ENCODE assay signal across 12 cellular contexts in genomic region chr5:78508231-78508765, GRCh38.
DNase-seq lines count a peak whose midpoint lies in the region; FAIRE-seq and TF ChIP-seq lines count a peak whose summit lies in the region.
"Had no signal": no experiment of that assay in that cellular context is flagged by ENCODE, and none has a peak within 500 bp of the region (broad histone marks: within the 10 kb centered on the region; RNA-seq: fewer than 3 reads in every experiment).

No MANE protein-coding gene starts in this region.

- H3K27me3 Mint-ChIP-seq in nephron (ENCODE audit: low read depth) = no peaks in the 10 kb centered on the region

- TF ChIP-seq CTCF in coronary artery (IDR thresholded peaks at IDR 0.05) = no peak
- no peak for TF ChIP-seq CTCF in nephron (IDR thresholded peaks at IDR 0.05; ENCODE audit: unreplicated experiment in 3 of 3)
- TF ChIP-seq CTCF in uterus (IDR thresholded peaks at IDR 0.05) = no peak

- H4K20me1 ChIP-seq in Karpas-422 (ENCODE audit: insufficient read depth, low read depth, low read length) = no peaks in the 10 kb centered on the region

- H3K9me3 ChIP-seq in Karpas-422 (ENCODE audit: low read length) (no peaks in the 10 kb centered on the region), uterus (no peaks in the 10 kb centered on the region), HAP-1 (no peaks in the 10 kb centered on the region; the same call in 1 of the 2 replicates)
- H3K9me3 ChIP-seq: thyroid gland had no signal

- H3K79me2 ChIP-seq in Karpas-422 (ENCODE audit: low read length) = no peaks in the 10 kb centered on the region

- no peak for FAIRE-seq in urothelium cell line (lab: Jason Lieb, UNC)
- FAIRE-seq: endothelial cell of umbilical vein had no signal

- no peaks in the 10 kb centered on the region for H3K9me2 ChIP-seq in Karpas-422 (replicated peaks; ENCODE audit: insufficient read depth, low read length)

- H3K4me2 ChIP-seq in Karpas-422 (ENCODE audit: low read depth, low read length, poor library complexity, severe bottlenecking) = peak overlapping the region; percentile 99

- TF ChIP-seq POLR2A in uterus (IDR thresholded peaks at IDR 0.05) = no peak

- H3K4me3 ChIP-seq in Karpas-422 (ENCODE audit: low read length) (peak overlapping the region; percentile 77; the same call in 1 of the 2 replicates), coronary artery (peak overlapping the region; percentile 67), uterus (no peak overlapping the region), HAP-1 (no peak overlapping the region)
- H3K4me3 ChIP-seq: thyroid gland had no signal

- H3K36me3 Mint-ChIP-seq in nephron (ENCODE audit: low read depth) = peaks cover 29% of the 10 kb centered on the region
- H3K36me3 Mint-ChIP-seq: CD8-positive, alpha-beta T cell; immature natural killer cell had no signal

- peak overlapping the region; percentile 66; the same call in 1 of the 2 replicates for H3K9ac ChIP-seq in Karpas-422 (ENCODE audit: low read length)

- H3K36me3 ChIP-seq in Karpas-422 (ENCODE audit: insufficient read depth, low read length) = peaks cover 5% of the 10 kb centered on the region; the same call in 1 of the 2 replicates
- no peaks in the 10 kb centered on the region for H3K36me3 ChIP-seq in uterus
- no peaks in the 10 kb centered on the region for H3K36me3 ChIP-seq in HAP-1 (replicated peaks)
- H3K36me3 ChIP-seq: thyroid gland had no signal

- H3K4me1 ChIP-seq in Karpas-422 (ENCODE audit: low read length) (peaks cover 71% of the 10 kb centered on the region), uterus (peaks cover 14 to 18% of the 10 kb centered on the region in 2 donors), HAP-1 (peaks cover 22% of the 10 kb centered on the region)

- H3K27ac ChIP-seq in Karpas-422 (ENCODE audit: low read length) (no peak overlapping the region), coronary artery (peak overlapping the region in 1 of 2 donors; percentile 71), uterus (no peak overlapping the region)
- H3K27ac ChIP-seq: thyroid gland had no signal

- intact Hi-C loops in uterus (cut with DNase I; ENCODE audit: low total_unique reads) = no loop called here

- peak; percentile 46 for DNase-seq in AG20443 (ENCODE audit: low spot score)
- no peak for DNase-seq in Karpas-422
- no peak for DNase-seq in coronary artery (ENCODE audit: low spot score)
- no peak for DNase-seq in activated CD4-positive, alpha-beta T cell treated with anti-CD3 and anti-CD28 coated beads for 4 hours
- no peak for DNase-seq in urothelium cell line (ENCODE audit: low spot score)
- DNase-seq in uterus = no peak
- no peak for DNase-seq in HAP-1 (ENCODE audit: low spot score in 2 of 2)
- DNase-seq: CD8-positive, alpha-beta T cell; immature natural killer cell; thyroid gland had no signal

- in situ Hi-C loops in HAP-1 (cut with MboI; ENCODE audit: low sequenced_read_pairs) = no loop called here

- peak overlapping the region in 2 of 3 experiments; percentile 65 to 75 for H3K4me3 Mint-ChIP-seq in nephron

- no peaks in the 10 kb centered on the region for H3K27me3 ChIP-seq in Karpas-422 (ENCODE audit: low read length)
- no peaks in the 10 kb centered on the region for H3K27me3 ChIP-seq in uterus
- no peaks in the 10 kb centered on the region for H3K27me3 ChIP-seq in HAP-1 (ENCODE audit: low read depth)
- H3K27me3 ChIP-seq: thyroid gland had no signal

- H3K27ac Mint-ChIP-seq in nephron = peak overlapping the region; percentile 89 to 93 (median 91)
- H3K27ac Mint-ChIP-seq: CD8-positive, alpha-beta T cell; immature natural killer cell had no signal

- no peak overlapping the region for H2AFZ ChIP-seq in Karpas-422 (ENCODE audit: low read length)

- H3K4me1 Mint-ChIP-seq in nephron = peaks cover 90% of the 10 kb centered on the region

- H3K9me3 Mint-ChIP-seq in nephron = no peaks in the 10 kb centered on the region
- H3K9me3 Mint-ChIP-seq: CD8-positive, alpha-beta T cell; immature natural killer cell had no signal

Comparison
In these comparisons a context has a peak if more than half of its experiments do, and no peak if none do; other contexts are left out.
1. H3K4me3 ChIP-seq: peak in Karpas-422 (single experiment) and coronary artery (single experiment); none in uterus (0 of 2) and HAP-1 (single experiment).